20 cellular contexts compared by ENCODE assay signal in the genomic region with DNA sequence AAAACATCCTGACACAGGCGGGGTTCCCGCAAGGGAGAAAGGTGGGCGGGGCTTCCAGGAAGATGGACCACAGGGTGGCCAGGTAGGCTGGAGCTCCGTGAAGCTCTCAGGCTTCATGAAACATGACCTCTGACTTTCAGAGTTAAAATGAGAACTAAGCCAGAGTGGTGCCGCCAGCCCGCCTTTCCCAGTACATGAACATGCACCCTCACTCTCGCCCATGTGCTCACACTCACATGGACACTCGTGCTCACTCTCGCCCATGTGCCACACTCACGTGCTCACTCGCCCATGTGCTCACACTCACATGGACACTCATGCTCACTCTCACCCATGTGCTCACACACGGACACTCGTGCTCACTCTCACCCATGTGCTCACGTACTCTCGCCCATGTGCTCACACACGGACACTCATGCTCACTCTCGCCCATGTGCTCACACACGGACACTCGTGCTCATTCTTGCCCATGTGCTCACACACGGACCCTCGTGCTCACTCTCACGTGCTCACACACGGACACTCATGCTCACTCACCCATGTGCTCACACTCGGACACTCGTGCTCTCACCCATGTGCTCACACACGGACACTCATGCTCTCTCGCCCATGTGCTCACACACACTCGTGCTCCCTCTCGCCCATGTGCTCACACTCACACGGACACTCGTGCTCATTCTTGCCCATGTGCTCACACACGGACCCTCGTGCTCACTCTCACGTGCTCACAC. TPM values are rescaled to one million over a fixed set of nuclear protein-coding genes. Genes with fewer than 3 reads are reported as not detected.
A peak's percentile ranks its signal among the peaks of the same experiment; 100 is the strongest.
DNase-seq lines count a peak whose midpoint lies in the region; ATAC-seq and TF ChIP-seq lines count a peak whose summit lies in the region.
"Had no signal": no experiment of that assay in that cellular context is flagged by ENCODE, and none has a peak within 500 bp of the region (broad histone marks: within the 10 kb centered on the region; RNA-seq: fewer than 3 reads in every experiment).

No MANE protein-coding gene starts in this region.

- intact Hi-C loops in activated T-helper 2 cell treated with anti-CD3 and anti-CD28 coated beads, Interferon-gamma antibody, Interleukin-2, Interleukin-4, amounts not matched to agents 10 μg/mL and 5 μg/mL and 100 μg/mL, durations not matched to agents 14 hours and 24 hours and 36 hours (cut with micrococcal nuclease): no loop called here
- intact Hi-C loops in psoas muscle (cut with DNase I): no loop called here

- no peak overlapping the region for H3K9ac ChIP-seq in SK-N-SH
- no peak overlapping the region for H3K9ac ChIP-seq in mesendoderm (ENCODE audit: low read length)

- no peak for ATAC-seq in SK-N-SH treated with all-trans-retinoic acid at 6 μM for 48 hours
- no peak for ATAC-seq in HG02798 (IDR thresholded peaks at IDR 0.05; ENCODE audit: poor library complexity, unreplicated experiment)
- no peak for ATAC-seq in psoas muscle
- ATAC-seq: activated T-cell treated with anti-CD3 and anti-CD28 coated beads, Interleukin-2, amount 50 U/mL, for 4 hours; foreskin keratinocyte; left lung had no signal

- H3K9me3 ChIP-seq in SK-N-SH (no peaks in the 10 kb centered on the region), psoas muscle (no peaks in the 10 kb centered on the region)
- H3K9me3 ChIP-seq: left lung, SJSA1, stomach had no signal

- peaks cover 5% of the 10 kb centered on the region for H3F3A ChIP-seq in SK-N-SH (replicated peaks; ENCODE audit: insufficient read depth)

- no peaks in the 10 kb centered on the region for H3K9me2 ChIP-seq in SK-N-SH

- H3K36me3 ChIP-seq in SK-N-SH (replicated peaks in 1 of 2; ENCODE audit: control insufficient read depth in 1 of 2, insufficient read depth in 2 of 2, low read length in 1 of 2) (peaks cover 16 to 72% of the 10 kb centered on the region in 2 experiments), mesendoderm (ENCODE audit: control insufficient read depth, insufficient read depth, low read length) (peaks cover 24% of the 10 kb centered on the region), psoas muscle (ENCODE audit: insufficient read depth in 1 of 2, low read depth in 1 of 2) (peaks cover 9 to 95% of the 10 kb centered on the region in 2 donors)

- H3K4me3 ChIP-seq in SK-N-SH (ENCODE audit: low read depth in 2 of 2, low read length in 1 of 2) (no peak overlapping the region), mesendoderm (ENCODE audit: low read length) (no peak overlapping the region), psoas muscle (no peak overlapping the region)
- H3K4me3 ChIP-seq: left lung, SJSA1, stomach had no signal

- H4K20me1 ChIP-seq in SK-N-SH (ENCODE audit: insufficient read depth): no peaks in the 10 kb centered on the region

- no peak overlapping the region for H4K8ac ChIP-seq in mesendoderm (ENCODE audit: low read depth, low read length)

- H4K5ac ChIP-seq in mesendoderm (ENCODE audit: low read length): no peak overlapping the region

- H3K27ac Mint-ChIP-seq in activated T-helper 2 cell treated with anti-CD3 and anti-CD28 coated beads, Interferon-gamma antibody, Interleukin-2, Interleukin-4, amounts not matched to agents 10 μg/mL and 5 μg/mL and 100 μg/mL, durations not matched to agents 14 hours and 24 hours and 36 hours: peak overlapping the region; percentile 60
- H3K27ac Mint-ChIP-seq: activated CD4-positive, alpha-beta T cell treated with anti-CD3 and anti-CD28 coated beads, Interleukin-2, amount 10 ng/mL, durations not matched to agents 7 days and 5 days had no signal

- peaks cover 2% of the 10 kb centered on the region for H3K79me1 ChIP-seq in mesendoderm (ENCODE audit: low read length)

- peaks cover 52% of the 10 kb centered on the region for H3K36me3 Mint-ChIP-seq in activated T-helper 2 cell treated with anti-CD3 and anti-CD28 coated beads, Interferon-gamma antibody, Interleukin-2, Interleukin-4, amounts not matched to agents 10 μg/mL and 5 μg/mL and 100 μg/mL, durations not matched to agents 14 hours and 24 hours and 36 hours (ENCODE audit: low read depth)

- no peak for TF ChIP-seq CTCF in SK-N-SH (IDR thresholded peaks at IDR 0.05)
- TF ChIP-seq CTCF in psoas muscle (IDR thresholded peaks at IDR 0.05): no peak

- POLR2A ChIA-PET in SK-N-SH (lab: Yijun Ruan, JAX): interaction anchor here (1.6 kb wide), 1 partner anchor 10 kb away, joined by 4 read pairs; a partner anchor contains a TSS

- no peak overlapping the region for H3K4me3 Mint-ChIP-seq in activated T-helper 2 cell treated with anti-CD3 and anti-CD28 coated beads, Interferon-gamma antibody, Interleukin-2, Interleukin-4, amounts not matched to agents 10 μg/mL and 5 μg/mL and 100 μg/mL, durations not matched to agents 14 hours and 24 hours and 36 hours (ENCODE audit: low read depth)
- H3K4me3 Mint-ChIP-seq: activated CD4-positive, alpha-beta T cell treated with anti-CD3 and anti-CD28 coated beads, Interleukin-2, amount 10 ng/mL, durations not matched to agents 7 days and 5 days; activated T-cell treated with anti-CD3 and anti-CD28 coated beads, Interleukin-2, amount 50 U/mL, for 4 hours had no signal

- H3K27me3 ChIP-seq in SK-N-SH (ENCODE audit: insufficient read depth) (no peaks in the 10 kb centered on the region), mesendoderm (ENCODE audit: insufficient read depth, low read length, poor library complexity) (no peaks in the 10 kb centered on the region), psoas muscle (ENCODE audit: insufficient read depth in 3 of 3, low read length in 2 of 3) (no peaks in the 10 kb centered on the region)
- H3K27me3 ChIP-seq: foreskin keratinocyte, left lung, SJSA1, stomach had no signal

- no peak overlapping the region for H2BK120ac ChIP-seq in mesendoderm (ENCODE audit: low read depth, low read length)

- H3K4ac ChIP-seq in mesendoderm (ENCODE audit: low read depth, low read length): no peak overlapping the region

- H3K9me3 Mint-ChIP-seq in activated T-helper 2 cell treated with anti-CD3 and anti-CD28 coated beads, Interferon-gamma antibody, Interleukin-2, Interleukin-4, amounts not matched to agents 10 μg/mL and 5 μg/mL and 100 μg/mL, durations not matched to agents 14 hours and 24 hours and 36 hours: no peaks in the 10 kb centered on the region
- H3K9me3 Mint-ChIP-seq: activated T-cell treated with anti-CD3 and anti-CD28 coated beads, Interleukin-2, amount 50 U/mL, for 4 hours; CD4-positive, CD25-positive, alpha-beta regulatory T cell had no signal

- DNase-seq in SK-N-SH (peak; percentile 32), DMS53 (lab: John Stamatoyannopoulos, UW) (peak; percentile 68), mesendoderm (peak; percentile 30), psoas muscle (no peak), mesenteric fat pad (ENCODE audit: low spot score) (no peak)
- no peak for DNase-seq in activated T-helper 2 cell treated with anti-CD3 and anti-CD28 coated beads, Interferon-gamma antibody, Interleukin-2, Interleukin-4, amounts not matched to agents 10 μg/mL and 5 μg/mL and 100 μg/mL, durations not matched to agents 14 hours and 24 hours and 36 hours (ENCODE audit: low spot score)
- DNase-seq: activated CD4-positive, alpha-beta T cell treated with anti-CD3 and anti-CD28 coated beads, Interleukin-2, amount 10 ng/mL, durations not matched to agents 7 days and 5 days; activated T-cell treated with anti-CD3 and anti-CD28 coated beads, Interleukin-2, amount 50 U/mL, for 4 hours; CD4-positive, CD25-positive, alpha-beta regulatory T cell; foreskin keratinocyte; HCEC 1CT; MM.1S; NCI-H1694 treated with DMSO at 0.1 percent for 48 hours; NCI-H446; stomach had no signal

- no peak overlapping the region for H3K23ac ChIP-seq in mesendoderm (ENCODE audit: low read length)

- H2BK5ac ChIP-seq in mesendoderm (ENCODE audit: low read length): no peak overlapping the region

- H2BK15ac ChIP-seq in mesendoderm (replicated peaks; ENCODE audit: low read depth): no peak overlapping the region

- H3K27ac ChIP-seq in SK-N-SH (ENCODE audit: low read depth in 2 of 2, low read length in 1 of 2): no peak overlapping the region
- H3K27ac ChIP-seq in mesendoderm (ENCODE audit: low read depth, low read length): no peak overlapping the region
- H3K27ac ChIP-seq in psoas muscle: no peak overlapping the region
- H3K27ac ChIP-seq: foreskin keratinocyte, left lung, SJSA1, stomach had no signal

- no peaks in the 10 kb centered on the region for H3K27me3 Mint-ChIP-seq in activated T-helper 2 cell treated with anti-CD3 and anti-CD28 coated beads, Interferon-gamma antibody, Interleukin-2, Interleukin-4, amounts not matched to agents 10 μg/mL and 5 μg/mL and 100 μg/mL, durations not matched to agents 14 hours and 24 hours and 36 hours (ENCODE audit: low read depth)
- H3K27me3 Mint-ChIP-seq: activated CD4-positive, alpha-beta T cell treated with anti-CD3 and anti-CD28 coated beads, Interleukin-2, amount 10 ng/mL, durations not matched to agents 7 days and 5 days; CD4-positive, CD25-positive, alpha-beta regulatory T cell had no signal

- CTCF ChIA-PET in SK-N-SH (lab: Yijun Ruan, JAX): no interaction called here

- WGBS in SK-N-SH (ENCODE audit: low lambda C conversion rate): 96% methylated on average over 34 of the region's 34 CpGs
- no CpG with 5 or more reads among the region's 34 CpGs for WGBS in mesendoderm (ENCODE audit: extremely low coverage, insufficient coverage, low lambda C conversion rate)
- WGBS in psoas muscle, 3 donors: 89 to 95% (median 92%) methylated on average over 34 of the region's 34 CpGs

- no peak for TF ChIP-seq RAD21 in SK-N-SH (IDR thresholded peaks at IDR 0.05; ENCODE audit: low read length)

- H3K79me2 ChIP-seq in SK-N-SH (ENCODE audit: insufficient read depth) (peaks cover 5% of the 10 kb centered on the region; the same call in 1 of the 2 replicates), mesendoderm (ENCODE audit: control insufficient read depth, insufficient read depth, low read length) (no peaks in the 10 kb centered on the region)

- H3K4me2 ChIP-seq in SK-N-SH (no peak overlapping the region), mesendoderm (ENCODE audit: low read length) (no peak overlapping the region)

- no peak overlapping the region for H3K56ac ChIP-seq in mesendoderm (ENCODE audit: low read length)

- H2AFZ ChIP-seq in SK-N-SH (ENCODE audit: low read depth): no peak overlapping the region

- H2AK5ac ChIP-seq in mesendoderm (ENCODE audit: low read length): no peak overlapping the region

- peaks cover 3% of the 10 kb centered on the region for H3K4me1 Mint-ChIP-seq in activated T-helper 2 cell treated with anti-CD3 and anti-CD28 coated beads, Interferon-gamma antibody, Interleukin-2, Interleukin-4, amounts not matched to agents 10 μg/mL and 5 μg/mL and 100 μg/mL, durations not matched to agents 14 hours and 24 hours and 36 hours (ENCODE audit: low read depth)

- TF ChIP-seq EP300 in SK-N-SH (IDR thresholded peaks at IDR 0.05; ENCODE audit: borderline replicate concordance in 1 of 2, low read depth in 1 of 2, low read length in 1 of 2): no peak

- no peak overlapping the region for H3K18ac ChIP-seq in mesendoderm (ENCODE audit: low read length)

- no peaks in the 10 kb centered on the region; a peak in 1 of 4 replicates for H3K4me1 ChIP-seq in SK-N-SH (ENCODE audit: control insufficient read depth in 1 of 2, insufficient read depth in 2 of 2, low read depth in 1 of 2, low read length in 1 of 2)
- H3K4me1 ChIP-seq in mesendoderm (ENCODE audit: control insufficient read depth, low read depth, low read length): no peaks in the 10 kb centered on the region
- H3K4me1 ChIP-seq in psoas muscle: no peaks in the 10 kb centered on the region
- H3K4me1 ChIP-seq: foreskin keratinocyte, SJSA1 had no signal

RNA-seq across cellular contexts. Expression of a gene that starts 10.0 kb away (rescaled TPM):
- polyA plus RNA-seq in SK-N-SH (2012; rRNA removed): 135 and 147 TPM in 2 replicates
- polyA plus RNA-seq in SK-N-SH (2012; cell fraction: cytosol; rRNA removed): 44.4 and 82.6 TPM in 2 replicates
- polyA plus RNA-seq in SK-N-SH (2012; cell fraction: nucleus; rRNA removed): 176 and 213 TPM in 2 replicates
- 126 and 127 TPM in 2 replicates for total RNA-seq in activated T-helper 2 cell treated with anti-CD3 and anti-CD28 coated beads, Interferon-gamma antibody, Interleukin-2, Interleukin-4, amounts not matched to agents 10 μg/mL and 5 μg/mL and 100 μg/mL, durations not matched to agents 14 hours and 24 hours and 36 hours
- 31.3 TPM for polyA plus RNA-seq in mesendoderm (2013, experiment 1 of 2)
- 31.7 TPM for polyA plus RNA-seq in mesendoderm (2013, experiment 2 of 2)
- 100 to 1,000 TPM; 103 to 145 (median 113) TPM for total RNA-seq in psoas muscle
- polyA plus RNA-seq in psoas muscle: 100 to 1,000 TPM; 105 to 181 (median 105) TPM
- total RNA-seq in mesenteric fat pad: 231 TPM

RNA-seq across cellular contexts. Expression of a gene that starts 38.4 kb away (rescaled TPM):
- polyA plus RNA-seq in SK-N-SH (2012; rRNA removed) (138 and 217 TPM in 2 replicates), psoas muscle (10 to 100 TPM; 53.9 to 76.2 (median 66.3) TPM)
- polyA plus RNA-seq in SK-N-SH (2012; cell fraction: cytosol; rRNA removed): 95.3 and 125 TPM in 2 replicates
- 189 and 285 TPM in 2 replicates for polyA plus RNA-seq in SK-N-SH (2012; cell fraction: nucleus; rRNA removed)
- 70.5 and 71.5 TPM in 2 replicates for total RNA-seq in activated T-helper 2 cell treated with anti-CD3 and anti-CD28 coated beads, Interferon-gamma antibody, Interleukin-2, Interleukin-4, amounts not matched to agents 10 μg/mL and 5 μg/mL and 100 μg/mL, durations not matched to agents 14 hours and 24 hours and 36 hours
- 37.4 TPM for polyA plus RNA-seq in mesendoderm (2013, experiment 1 of 2)
- polyA plus RNA-seq in mesendoderm (2013, experiment 2 of 2): 38.7 TPM
- total RNA-seq in psoas muscle (10 to 100 TPM; 43.6 to 74.7 (median 53.9) TPM), mesenteric fat pad (65.2 TPM)

RNA-seq across cellular contexts. Expression of a gene that starts 40.3 kb away (rescaled TPM):
- 1.2 and 1.4 TPM in 2 replicates for polyA plus RNA-seq in SK-N-SH (2012; rRNA removed)
- 0.30 and 0.52 TPM in 2 replicates for polyA plus RNA-seq in SK-N-SH (2012; cell fraction: cytosol; rRNA removed)
- polyA plus RNA-seq in SK-N-SH (2012; cell fraction: nucleus; rRNA removed): 5.4 and 6.2 TPM in 2 replicates
- 1.3 and 2.2 TPM in 2 replicates for total RNA-seq in activated T-helper 2 cell treated with anti-CD3 and anti-CD28 coated beads, Interferon-gamma antibody, Interleukin-2, Interleukin-4, amounts not matched to agents 10 μg/mL and 5 μg/mL and 100 μg/mL, durations not matched to agents 14 hours and 24 hours and 36 hours
- 0.37 TPM for polyA plus RNA-seq in mesendoderm (2013, experiment 1 of 2)
- 0.35 TPM for polyA plus RNA-seq in mesendoderm (2013, experiment 2 of 2)
- total RNA-seq in psoas muscle: under 1 TPM; 0.30 to 0.84 (median 0.55) TPM
- polyA plus RNA-seq in psoas muscle: under 1 TPM in 2 of 3 donors, not detected in 1; 0.39 to 0.61 TPM
- 0.71 TPM for total RNA-seq in mesenteric fat pad

RNA-seq across cellular contexts. Expression of a gene that starts 46.9 kb away (rescaled TPM):
- polyA plus RNA-seq in SK-N-SH (2012; rRNA removed) (25.6 and 28.6 TPM in 2 replicates), psoas muscle (10 to 100 TPM; 11.8 to 26.0 (median 15.4) TPM)
- 10.9 and 14.9 TPM in 2 replicates for polyA plus RNA-seq in SK-N-SH (2012; cell fraction: cytosol; rRNA removed)
- polyA plus RNA-seq in SK-N-SH (2012; cell fraction: nucleus; rRNA removed): 130 and 148 TPM in 2 replicates
- total RNA-seq in activated T-helper 2 cell treated with anti-CD3 and anti-CD28 coated beads, Interferon-gamma antibody, Interleukin-2, Interleukin-4, amounts not matched to agents 10 μg/mL and 5 μg/mL and 100 μg/mL, durations not matched to agents 14 hours and 24 hours and 36 hours: 32.1 and 34.4 TPM in 2 replicates
- 19.8 TPM for polyA plus RNA-seq in mesendoderm (2013, experiment 1 of 2)
- polyA plus RNA-seq in mesendoderm (2013, experiment 2 of 2): 19.4 TPM
- total RNA-seq in psoas muscle (10 to 100 TPM; 15.8 to 21.1 (median 20.3) TPM), mesenteric fat pad (26.9 TPM)

RNA-seq across cellular contexts. Expression of a gene that starts 55.2 kb away (rescaled TPM):
- polyA plus RNA-seq in SK-N-SH (2012; rRNA removed): 0.06 and 0.12 TPM in 2 replicates
- 0.03 TPM in 2 replicates for polyA plus RNA-seq in SK-N-SH (2012; cell fraction: cytosol; rRNA removed)
- 1.0 TPM in 2 replicates for polyA plus RNA-seq in SK-N-SH (2012; cell fraction: nucleus; rRNA removed)
- total RNA-seq in activated T-helper 2 cell treated with anti-CD3 and anti-CD28 coated beads, Interferon-gamma antibody, Interleukin-2, Interleukin-4, amounts not matched to agents 10 μg/mL and 5 μg/mL and 100 μg/mL, durations not matched to agents 14 hours and 24 hours and 36 hours: 35.4 and 36.9 TPM in 2 replicates
- 4.0 TPM for polyA plus RNA-seq in mesendoderm (2013, experiment 1 of 2)
- 4.3 TPM for polyA plus RNA-seq in mesendoderm (2013, experiment 2 of 2)
- total RNA-seq in psoas muscle: under 1 TPM in 3 of 4 donors, not detected in 1; 0.09 to 0.59 (median 0.46) TPM
- under 1 TPM; 0.10 to 0.15 (median 0.10) TPM for polyA plus RNA-seq in psoas muscle
- total RNA-seq in mesenteric fat pad: 1.2 TPM
- total RNA-seq: A673, SJSA1 had no signal

Comparison
In these comparisons a context has a peak if more than half of its experiments do, and no peak if none do; other contexts are left out.
1. DNase-seq: peak in SK-N-SH (single experiment), DMS53 (single experiment) and mesendoderm (single experiment); none in activated T-helper 2 cell treated with anti-CD3 and anti-CD28 coated beads, Interferon-gamma antibody, Interleukin-2, Interleukin-4, amounts not matched to agents 10 μg/mL and 5 μg/mL and 100 μg/mL, durations not matched to agents 14 hours and 24 hours and 36 hours (single experiment), psoas muscle (0 of 2) and mesenteric fat pad (single experiment).